In genomic region chr10:104291439-104291951, GRCh38 we compare ENCODE assay signal across 8 cellular contexts. TPM values are rescaled to one million over a fixed set of nuclear protein-coding genes. Genes with fewer than 3 reads are reported as not detected.
DNase-seq lines count a peak whose midpoint lies in the region; ATAC-seq and TF ChIP-seq lines count a peak whose summit lies in the region.

No MANE protein-coding gene starts in this region.

- POLR2A ChIA-PET in IMR-90 (lab: Charles Lee; ENCODE audit: unreplicated experiment) = interaction anchor here (0.7 kb wide), 1 partner anchor 14 kb away, joined by 3 read pairs; no protein-coding TSS in a partner anchor
- POLR2A ChIA-PET in Panc1 (lab: Charles Lee) = no interaction called here

- intact Hi-C loops in IMR-90 (cut with micrococcal nuclease) (loop anchor here (1.0 to 5.0 kb wide), 3 partner anchors 48 to 291 kb away; no protein-coding TSS in a partner anchor), Panc1 (cut with micrococcal nuclease; ENCODE audit: unreplicated experiment) (loop anchor here (1.0 kb wide), 1 partner anchor 59 kb away; no protein-coding TSS in a partner anchor)

- H3K18ac ChIP-seq in IMR-90 (ENCODE audit: low read depth, low read length) = no peak overlapping the region
- H3K18ac ChIP-seq in neuronal stem cell (ENCODE audit: low read length) = no peak overlapping the region

- H2AFZ ChIP-seq in IMR-90 (replicated peaks; ENCODE audit: low read length, poor library complexity) = peak overlapping the region; percentile 88
- peak overlapping the region; percentile 77 for H2AFZ ChIP-seq in neuronal stem cell (ENCODE audit: low read length)

- no peak overlapping the region; the same call in 1 of the 2 replicates for H4K5ac ChIP-seq in IMR-90 (ENCODE audit: low read depth, low read length)

- H3K79me2 ChIP-seq in DOHH2 (ENCODE audit: control insufficient read depth, low read length) = no peaks in the 10 kb centered on the region

- peak; percentile 84 for DNase-seq in IMR-90
- DNase-seq in Panc1 (ENCODE audit: low read depth, low spot score) = no peak
- DNase-seq in activated T-cell treated with anti-CD3 and anti-CD28 coated beads, Interleukin-2, amount 50 U/mL, for 48 hours = peak; percentile 89 to 92
- peak; percentile 91 for DNase-seq in fibroblast of pulmonary artery (ENCODE audit: low read depth)
- DNase-seq in neuronal stem cell (ENCODE audit: low spot score) = peak; percentile 82
- peak; percentile 32 to 93 (median 79) for DNase-seq in substantia nigra (lab: John Stamatoyannopoulos, UW)

- H3K4ac ChIP-seq in IMR-90 (ENCODE audit: low read depth, low read length) = peak overlapping the region; percentile 34; the same call in 1 of the 2 replicates
- H3K4ac ChIP-seq in neuronal stem cell (ENCODE audit: low read length) = no peak overlapping the region

- 0 out of 2 replicates have a peak, but pooled peaks have one; percentile 19 for TF ChIP-seq POLR2A in IMR-90 (IDR thresholded peaks at IDR 0.05; ENCODE audit: low read depth, low read length)

- peak overlapping the region; percentile 87; the same call in 1 of the 2 replicates for H3K23ac ChIP-seq in IMR-90 (ENCODE audit: low read depth, low read length)
- no peak overlapping the region for H3K23ac ChIP-seq in neuronal stem cell (ENCODE audit: low read depth, low read length, poor library complexity)

- ATAC-seq in GM21717 (IDR thresholded peaks at IDR 0.05; ENCODE audit: unreplicated experiment) (peak; percentile 97), IMR-90 (ENCODE audit: low read depth) (peak; percentile 99), Panc1 (peak; percentile 97)

- in situ Hi-C loops in IMR-90 (cut with MboI; ENCODE audit: low sequenced_read_pairs) = loop anchor here (5.0 kb wide), 1 partner anchor 56 kb away; no protein-coding TSS in a partner anchor
- in situ Hi-C loops in Panc1 (cut with HindIII; ENCODE audit: low pct_unique_long_range_greater_than_20kb, low sequenced_read_pairs) = no loop called here

- CTCF ChIA-PET in IMR-90 (lab: Yijun Ruan, JAX) = interaction anchor here (0.6 to 2.6 kb wide), 24 partner anchors 8 to 246 kb away, joined by 3 to 17 read pairs (median 4); partner anchors contain the start of genes CFAP58 and ITPRIP
- CTCF ChIA-PET in Panc1 (lab: Charles Lee) = interaction anchor here (0.7 to 1.5 kb wide), 10 partner anchors 14 to 168 kb away, joined by 3 to 21 read pairs (median 5); partner anchors contain the start of genes CFAP58 and ITPRIP

- H3K9me2 ChIP-seq in DOHH2 (replicated peaks; ENCODE audit: control insufficient read depth, low read length) = no peaks in the 10 kb centered on the region

- H2AK9ac ChIP-seq in IMR-90 (replicated peaks; ENCODE audit: low read depth, low read length, poor library complexity) = peak overlapping the region; percentile 6

- H3K36me3 ChIP-seq in DOHH2 (ENCODE audit: control insufficient read depth, low read length) (no peaks in the 10 kb centered on the region), IMR-90 (ENCODE audit: control insufficient read depth, insufficient read depth, low read length) (no peaks in the 10 kb centered on the region), Panc1 (ENCODE audit: control insufficient read depth, insufficient read depth, low read length) (no peaks in the 10 kb centered on the region), neuronal stem cell (replicated peaks in 1 of 2; ENCODE audit: control insufficient read depth in 2 of 2, insufficient read depth in 2 of 2, low read length in 2 of 2) (no peaks in the 10 kb centered on the region)

- no peaks in the 10 kb centered on the region for H3F3A ChIP-seq in DOHH2 (ENCODE audit: control insufficient read depth, insufficient read depth)

- dilution Hi-C loops in IMR-90 (cut with HindIII; ENCODE audit: low sequenced_read_pairs, unreplicated experiment) = no loop called here

- H3K4me3 ChIP-seq in DOHH2 (ENCODE audit: low read length) (peak overlapping the region; percentile 43), IMR-90 (ENCODE audit: insufficient read depth, low read depth, low read length) (no peak overlapping the region), Panc1 (ENCODE audit: low read depth in 2 of 2, low read length in 2 of 2) (no peak overlapping the region), fibroblast of pulmonary artery (replicated peaks; ENCODE audit: low read depth, low read length) (no peak overlapping the region), neuronal stem cell (ENCODE audit: low read length in 2 of 2) (no peak overlapping the region)

- H3K27ac ChIP-seq in DOHH2 (ENCODE audit: low read depth, low read length) = no peak overlapping the region
- no peak overlapping the region for H3K27ac ChIP-seq in IMR-90 (ENCODE audit: insufficient read depth, low read length)
- H3K27ac ChIP-seq in Panc1 (ENCODE audit: low read length) = no peak overlapping the region
- H3K27ac ChIP-seq in neuronal stem cell (replicated peaks; ENCODE audit: low read length) = no peak overlapping the region
- no peak overlapping the region for H3K27ac ChIP-seq in substantia nigra (ENCODE audit: low read depth, low read length, poor library complexity, severe bottlenecking)

- peaks cover 31% of the 10 kb centered on the region for H3K27me3 ChIP-seq in DOHH2 (ENCODE audit: control insufficient read depth, low read length)
- H3K27me3 ChIP-seq in IMR-90 (ENCODE audit: control insufficient read depth, insufficient read depth, low read length) = no peaks in the 10 kb centered on the region
- H3K27me3 ChIP-seq in Panc1 (ENCODE audit: control insufficient read depth, insufficient read depth, low read length) = no peaks in the 10 kb centered on the region
- peaks cover 0 to 8% (median 0%) of the 10 kb centered on the region in 3 experiments for H3K27me3 ChIP-seq in neuronal stem cell (ENCODE audit: control insufficient read depth in 3 of 3, insufficient read depth in 3 of 3, low read depth in 1 of 3, low read length in 3 of 3)

- TF ChIP-seq CTCF in DOHH2 (IDR thresholded peaks at IDR 0.05; ENCODE audit: low read depth, low read length, poor library complexity, severe bottlenecking) (peak; percentile 99), IMR-90 (conservative IDR thresholded peaks at IDR 0.05; ENCODE audit: low read depth, low read length) (peak; percentile 100), Panc1 (IDR thresholded peaks at IDR 0.05) (peak; percentile 100), fibroblast of pulmonary artery (IDR thresholded peaks at IDR 0.05; ENCODE audit: low read length, missing control alignments) (peak; percentile 99)

- TF ChIP-seq RAD21 in IMR-90 (IDR thresholded peaks at IDR 0.05; ENCODE audit: low read length) = peak; percentile 96

- no peaks in the 10 kb centered on the region for H3K9me3 ChIP-seq in DOHH2 (ENCODE audit: control insufficient read depth, insufficient read depth, low read length)
- H3K9me3 ChIP-seq in IMR-90 (ENCODE audit: control insufficient read depth, insufficient read depth, low read length) = no peaks in the 10 kb centered on the region
- H3K9me3 ChIP-seq in Panc1 (ENCODE audit: control insufficient read depth, insufficient read depth, low read depth, low read length) = no peaks in the 10 kb centered on the region
- H3K9me3 ChIP-seq in neuronal stem cell (replicated peaks in 1 of 2; ENCODE audit: control insufficient read depth in 2 of 2, insufficient read depth in 1 of 2, low read depth in 1 of 2, low read length in 2 of 2) = no peaks in the 10 kb centered on the region

- 3% methylated on average over 11 of the region's 26 CpGs; no CpG with 5 or more reads in 1 of the 2 experiments for WGBS in IMR-90 (ENCODE audit: extremely low coverage in 2 of 2, insufficient read length in 1 of 2), 2 experiments
- WGBS in neuronal stem cell (ENCODE audit: extremely low coverage in 2 of 2, insufficient read length in 2 of 2, insufficient replicate concordance in 1 of 2), 2 donors = no CpG with 5 or more reads among the region's 26 CpGs

- H2BK120ac ChIP-seq in IMR-90 (ENCODE audit: low read depth, low read length) (peak overlapping the region; percentile 60; the same call in 1 of the 2 replicates), neuronal stem cell (ENCODE audit: low read depth, low read length) (no peak overlapping the region)

- H2BK20ac ChIP-seq in IMR-90 (ENCODE audit: low read depth, low read length) = peak overlapping the region; percentile 73

- H3K4me2 ChIP-seq in DOHH2 (ENCODE audit: low read length) (peak overlapping the region; percentile 56), IMR-90 (ENCODE audit: low read depth, low read length) (peak overlapping the region; percentile 64), neuronal stem cell (ENCODE audit: insufficient read depth, low read length, poor library complexity, severe bottlenecking) (no peak overlapping the region)

- no peak overlapping the region for H2BK12ac ChIP-seq in neuronal stem cell (ENCODE audit: low read length)

- H2AK5ac ChIP-seq in IMR-90 (ENCODE audit: low read depth, low read length) (no peak overlapping the region), neuronal stem cell (ENCODE audit: low read depth, low read length) (no peak overlapping the region)

- H3K9ac ChIP-seq in IMR-90 (ENCODE audit: low read depth, low read length) = peak overlapping the region; percentile 40; the same call in 1 of the 2 replicates
- no peak overlapping the region for H3K9ac ChIP-seq in neuronal stem cell (ENCODE audit: low read depth, low read length, poor library complexity)

- H3K9me1 ChIP-seq in IMR-90 (ENCODE audit: insufficient read depth, low read length) = 0 out of 2 replicates have a peak, but pooled peaks cover 8% of the 10 kb centered on the region

- H3K79me1 ChIP-seq in IMR-90 (ENCODE audit: low read depth in 1 of 2, low read length in 2 of 2) (peaks cover 0 to 5% of the 10 kb centered on the region in 2 experiments; a peak in 2 of 4 replicates), neuronal stem cell (ENCODE audit: low read depth, low read length) (no peaks in the 10 kb centered on the region)

- H2BK5ac ChIP-seq in IMR-90 (ENCODE audit: low read depth, low read length, poor library complexity, severe bottlenecking) (no peak overlapping the region), neuronal stem cell (ENCODE audit: low read length) (no peak overlapping the region)

- peaks cover 9% of the 10 kb centered on the region for H3K4me1 ChIP-seq in DOHH2 (ENCODE audit: control insufficient read depth, low read length)
- H3K4me1 ChIP-seq in IMR-90 (ENCODE audit: control insufficient read depth, insufficient read depth, low read length) = no peaks in the 10 kb centered on the region; the same call in 1 of the 2 replicates
- H3K4me1 ChIP-seq in Panc1 (ENCODE audit: control insufficient read depth, insufficient read depth, low read length) = peaks cover 6% of the 10 kb centered on the region
- H3K4me1 ChIP-seq in neuronal stem cell (ENCODE audit: control insufficient read depth in 2 of 2, insufficient read depth in 1 of 2, low read depth in 1 of 2, low read length in 2 of 2) = peaks cover 3 to 4% of the 10 kb centered on the region in 2 donors

- H2BK15ac ChIP-seq in IMR-90 (ENCODE audit: low read depth, low read length) (peak overlapping the region; percentile 59; the same call in 1 of the 3 replicates), neuronal stem cell (ENCODE audit: low read length) (no peak overlapping the region)

- H4K8ac ChIP-seq in IMR-90 (ENCODE audit: low read depth in 2 of 2, low read length in 2 of 2) = peak overlapping the region in 1 of 2 experiments; percentile 74; a peak in 2 of 4 replicates
- no peak overlapping the region for H4K8ac ChIP-seq in neuronal stem cell (ENCODE audit: low read depth, low read length)

- H4K20me1 ChIP-seq in DOHH2 (ENCODE audit: control insufficient read depth, insufficient read depth, low read depth, low read length) (no peaks in the 10 kb centered on the region), IMR-90 (ENCODE audit: insufficient read depth, low read length) (no peaks in the 10 kb centered on the region)

- H4K91ac ChIP-seq in IMR-90 (ENCODE audit: insufficient read depth, low read depth, low read length) (no peak overlapping the region; the same call in 1 of the 2 replicates), neuronal stem cell (ENCODE audit: low read depth, low read length, poor library complexity) (no peak overlapping the region)

- H3K14ac ChIP-seq in IMR-90 (replicated peaks; ENCODE audit: low read depth, low read length) (peak overlapping the region; percentile 80; the same call in 1 of the 2 replicates), neuronal stem cell (ENCODE audit: low read length) (no peak overlapping the region)

- no peak overlapping the region; the same call in 1 of the 2 replicates for H3K56ac ChIP-seq in IMR-90 (ENCODE audit: extremely low read depth, insufficient read depth, low read length)

- BruUV-seq in IMR-90 (replicated peaks; lab: Mats Ljungman, UMichigan) = no TSS peak
- no TSS peak for BruUV-seq in Panc1 (replicated peaks; lab: Mats Ljungman, UMichigan)

RNA-seq across cellular contexts. Expression of gene GSTO2, which starts 22.5 kb away (rescaled TPM):
- total RNA-seq in IMR-90 (2012; rRNA removed) = 1.9 and 2.3 TPM in 2 replicates
- polyA plus RNA-seq in IMR-90 (2012; rRNA removed) = 1.1 and 1.4 TPM in 2 replicates
- polyA plus RNA-seq in IMR-90 (2012; cell fraction: cytosol; rRNA removed) = 1.0 and 3.0 TPM in 2 replicates
- polyA plus RNA-seq in IMR-90 (2012; cell fraction: nucleus; rRNA removed; ENCODE audit: low replicate concordance) = 1.2 and 2.8 TPM in 2 replicates
- total RNA-seq in Panc1 (2021; ENCODE audit: unreplicated experiment) = 28.5 TPM
- polyA plus RNA-seq in Panc1 (2012; ENCODE audit: insufficient read length) = 31.6 TPM
- polyA plus RNA-seq in neuronal stem cell (2013, experiment 1 of 2) = 6.1 TPM
- 5.6 TPM for polyA plus RNA-seq in neuronal stem cell (2013, experiment 2 of 2)

RNA-seq across cellular contexts. Expression of gene GSTO1, which starts 36.8 kb away (rescaled TPM):
- 258 and 330 TPM in 2 replicates for total RNA-seq in IMR-90 (2012; rRNA removed)
- 186 and 189 TPM in 2 replicates for polyA plus RNA-seq in IMR-90 (2012; rRNA removed)
- polyA plus RNA-seq in IMR-90 (2012; cell fraction: cytosol; rRNA removed) = 142 and 178 TPM in 2 replicates
- polyA plus RNA-seq in IMR-90 (2012; cell fraction: nucleus; rRNA removed; ENCODE audit: low replicate concordance) = 39.1 and 96.8 TPM in 2 replicates
- 134 TPM for total RNA-seq in Panc1 (2021; ENCODE audit: unreplicated experiment)
- polyA plus RNA-seq in Panc1 (2012; ENCODE audit: insufficient read length) = 123 TPM
- polyA plus RNA-seq in neuronal stem cell (2013, experiment 1 of 2) = 22.2 TPM
- 20.9 TPM for polyA plus RNA-seq in neuronal stem cell (2013, experiment 2 of 2)

RNA-seq across cellular contexts. Expression of gene ITPRIP, which starts 46.8 kb away (rescaled TPM):
- 7.2 and 7.5 TPM in 2 replicates for total RNA-seq in IMR-90 (2012; rRNA removed)
- 31.9 and 38.1 TPM in 2 replicates for polyA plus RNA-seq in IMR-90 (2012; rRNA removed)
- polyA plus RNA-seq in IMR-90 (2012; cell fraction: cytosol; rRNA removed) = 24.7 and 46.9 TPM in 2 replicates
- polyA plus RNA-seq in IMR-90 (2012; cell fraction: nucleus; rRNA removed; ENCODE audit: low replicate concordance) = 64.8 and 65.2 TPM in 2 replicates
- 55.0 TPM for total RNA-seq in Panc1 (2021; ENCODE audit: unreplicated experiment)
- 52.8 TPM for polyA plus RNA-seq in Panc1 (2012; ENCODE audit: insufficient read length)
- 2.3 TPM for polyA plus RNA-seq in neuronal stem cell (2013, experiment 1 of 2)
- 2.1 TPM for polyA plus RNA-seq in neuronal stem cell (2013, experiment 2 of 2)

RNA-seq across cellular contexts. Expression of gene CFAP43, which starts 59.3 kb away (rescaled TPM):
- total RNA-seq in IMR-90 (2012; rRNA removed) = under 0.01 TPM in 1 of 2 replicates, not detected in the other
- 0.05 and 0.07 TPM in 2 replicates for polyA plus RNA-seq in IMR-90 (2012; rRNA removed)
- polyA plus RNA-seq in IMR-90 (2012; cell fraction: cytosol; rRNA removed) = 0.04 TPM in 1 of 2 replicates, not detected in the other
- polyA plus RNA-seq in IMR-90 (2012; cell fraction: nucleus; rRNA removed; ENCODE audit: low replicate concordance) = 0.02 TPM in 1 of 2 replicates, not detected in the other
- 0.21 TPM for total RNA-seq in Panc1 (2021; ENCODE audit: unreplicated experiment)
- 0.16 TPM for polyA plus RNA-seq in Panc1 (2012; ENCODE audit: insufficient read length)
- polyA plus RNA-seq in neuronal stem cell (2013, experiment 1 of 2) = 2.2 TPM
- polyA plus RNA-seq in neuronal stem cell (2013, experiment 2 of 2) = 1.7 TPM
